1 cellular context compared by ENCODE assay signal in genomic region chr6:41936073-41936837, GRCh38.
TF ChIP-seq lines count a peak whose summit lies in the region.

No MANE protein-coding gene starts in this region.

TF ChIP-seq in K562, 482 proteins besides CTCF, POLR2A, EP300 and RAD21 (continued from another document and continues in another):
- TF ChIP-seq ATF3 (IDR thresholded peaks at IDR 0.05) (no peak; the same call in 1 of the 2 replicates), ATF3 (CRISPR knock-in tag; conservative IDR thresholded peaks at IDR 0.05) (no peak), ZNF224 (CRISPR knock-in tag; IDR thresholded peaks at IDR 0.05) (no peak), ATF2 (CRISPR knock-in tag; IDR thresholded peaks at IDR 0.05) (no peak), RBM22 (IDR thresholded peaks at IDR 0.05; ENCODE audit: low read depth, low read length, poor library complexity, severe bottlenecking) (no peak), PML (IDR thresholded peaks at IDR 0.05; ENCODE audit: low read length) (peak; percentile 71; the same call in 1 of the 2 replicates), ASH1L (IDR thresholded peaks at IDR 0.05; ENCODE audit: borderline replicate concordance, low read depth, partially characterized antibody) (no peak), TAL1 (IDR thresholded peaks at IDR 0.05) (peak; percentile 56), POLR2G (IDR thresholded peaks at IDR 0.05; ENCODE audit: low read depth, low read length) (peak; percentile 1; the same call in 1 of the 2 replicates), ETV5 (CRISPR knock-in tag; IDR thresholded peaks at IDR 0.05; ENCODE audit: low read depth) (peak; percentile 50; the same call in 1 of the 2 replicates), BMI1 (IDR thresholded peaks at IDR 0.05; ENCODE audit: low read length) (no peak), ZBTB12 (CRISPR knock-in tag; IDR thresholded peaks at IDR 0.05) (no peak), IRF9 (tag; IDR thresholded peaks at IDR 0.05) (peak; percentile 72), SAFB2 (IDR thresholded peaks at IDR 0.05; ENCODE audit: borderline replicate concordance, low read depth, low read length, severe bottlenecking) (no peak), TAF9B (IDR thresholded peaks at IDR 0.05; ENCODE audit: partially characterized antibody) (no peak), ATF1 (CRISPR knock-in tag; IDR thresholded peaks at IDR 0.05) (no peak), ATF1 (tag; IDR thresholded peaks at IDR 0.05) (peak; percentile 46), RHOXF2B (CRISPR knock-in tag; conservative IDR thresholded peaks at IDR 0.05) (no peak), AFF1 (IDR thresholded peaks at IDR 0.05; ENCODE audit: low read depth in 1 of 2, partially characterized antibody in 2 of 2) (no peak), THAP7 (CRISPR knock-in tag; IDR thresholded peaks at IDR 0.05) (no peak), ZNF609 (CRISPR knock-in tag; IDR thresholded peaks at IDR 0.05; ENCODE audit: borderline replicate concordance) (peak; percentile 61; the same call in 1 of the 2 replicates), CLOCK (CRISPR knock-in tag; IDR thresholded peaks at IDR 0.05; ENCODE audit: borderline replicate concordance) (no peak), ZFP30 (CRISPR knock-in tag; IDR thresholded peaks at IDR 0.05; ENCODE audit: borderline replicate concordance) (no peak), ZNF408 (CRISPR knock-in tag; IDR thresholded peaks at IDR 0.05; ENCODE audit: low read depth) (no peak), HLTF (IDR thresholded peaks at IDR 0.05) (no peak), ILF3 (IDR thresholded peaks at IDR 0.05; ENCODE audit: borderline replicate concordance) (no peak), MAX (CRISPR knock-in tag; IDR thresholded peaks at IDR 0.05) (peak; percentile 79), NBN (IDR thresholded peaks at IDR 0.05; ENCODE audit: low read depth) (peak; percentile 89; the same call in 1 of the 2 replicates), LCOR (CRISPR knock-in tag; IDR thresholded peaks at IDR 0.05) (peak; percentile 63; the same call in 1 of the 2 replicates), ZNF77 (CRISPR knock-in tag; IDR thresholded peaks at IDR 0.05) (no peak), E2F3 (CRISPR knock-in tag; IDR thresholded peaks at IDR 0.05) (no peak), ETV6 (IDR thresholded peaks at IDR 0.05; ENCODE audit: borderline replicate concordance in 1 of 2, low read depth in 2 of 2, low read length in 1 of 2) (peak; percentile 58 to 91; a peak in 3 of 4 replicates), ETV6 (CRISPR knock-in tag; IDR thresholded peaks at IDR 0.05; ENCODE audit: borderline replicate concordance) (0 out of 2 replicates have a peak, but pooled peaks have one; percentile 17), ZC3H11A (IDR thresholded peaks at IDR 0.05; ENCODE audit: low read depth, low read length) (no peak), CHD1 (IDR thresholded peaks at IDR 0.05; ENCODE audit: low read length) (no peak), ZNF766 (CRISPR knock-in tag; conservative IDR thresholded peaks at IDR 0.05) (peak; percentile 91; the same call in 1 of the 2 replicates), MAZ (CRISPR knock-in tag; conservative IDR thresholded peaks at IDR 0.05 in 1 of 2, IDR thresholded peaks at IDR 0.05 in 1 of 2) (peak; percentile 88 to 96), KLF1 (tag; IDR thresholded peaks at IDR 0.05) (no peak), NEUROD1 (IDR thresholded peaks at IDR 0.05; ENCODE audit: borderline replicate concordance, low read depth, low read length, partially characterized antibody) (no peak), KAT2B (IDR thresholded peaks at IDR 0.05; ENCODE audit: low read depth, low read length) (no peak), MEIS2 (IDR thresholded peaks at IDR 0.05; ENCODE audit: partially characterized antibody) (peak; percentile 16), ZNF274 (IDR thresholded peaks at IDR 0.05; ENCODE audit: borderline replicate concordance, low read depth, low read length) (no peak), JUND (IDR thresholded peaks at IDR 0.05; ENCODE audit: borderline replicate concordance, low read depth, low read length) (peak; percentile 80), JUND (tag; IDR thresholded peaks at IDR 0.05; ENCODE audit: borderline replicate concordance, low read depth, low read length) (peak; percentile 66; the same call in 1 of the 3 replicates), NFYB (IDR thresholded peaks at IDR 0.05; ENCODE audit: extremely low read depth, insufficient read length) (no peak), HDAC8 (tag; IDR thresholded peaks at IDR 0.05) (no peak), MBD2 (IDR thresholded peaks at IDR 0.05; ENCODE audit: borderline replicate concordance, low read depth) (peak; percentile 29; the same call in 1 of the 2 replicates), SNAPC5 (CRISPR knock-in tag; IDR thresholded peaks at IDR 0.05) (no peak), HNRNPH1 (optimal IDR thresholded peaks at IDR 0.05; ENCODE audit: low read depth, low read length) (no peak), ZEB2 (IDR thresholded peaks at IDR 0.05) (peak; percentile 89), SNRNP70 (optimal IDR thresholded peaks at IDR 0.05; ENCODE audit: low read depth, low read length) (no peak)
